In genomic region chr11:12280199-12280837, GRCh38 we compare ENCODE assay signal across 15 cellular contexts.
A peak's percentile ranks its signal among the peaks of the same experiment; 100 is the strongest.
DNase-seq lines count a peak whose midpoint lies in the region; ATAC-seq and TF ChIP-seq lines count a peak whose summit lies in the region.
"Had no signal": no experiment of that assay in that cellular context is flagged by ENCODE, and none has a peak within 500 bp of the region (broad histone marks: within the 10 kb centered on the region; RNA-seq: fewer than 3 reads in every experiment).

No MANE protein-coding gene starts in this region.

- TF ChIP-seq CTCF in WERI-Rb-1 (IDR thresholded peaks at IDR 0.05; ENCODE audit: low read depth, low read length), result no peak

- H3K36me3 ChIP-seq in WERI-Rb-1, result no peaks in the 10 kb centered on the region
- H3K36me3 ChIP-seq: pancreas, SJSA1 had no signal

- H3K36me3 Mint-ChIP-seq in activated CD4-positive, alpha-beta T cell treated with anti-CD3 and anti-CD28 coated beads, Interleukin-2, amount 10 ng/mL, durations not matched to agents 24 days and 14 days (ENCODE audit: low read depth), result peaks cover 2% of the 10 kb centered on the region
- no peaks in the 10 kb centered on the region for H3K36me3 Mint-ChIP-seq in stimulated activated effector memory CD8-positive, alpha-beta T cell treated with anti-CD3 and anti-CD28 coated beads, Interleukin-12 subunit alpha, Interleukin-12 subunit beta, amount 100 ng/mL, for 72 hours

- no peak for DNase-seq in activated CD4-positive, alpha-beta T cell treated with anti-CD3 and anti-CD28 coated beads, Interleukin-2, amount 10 ng/mL, durations not matched to agents 24 days and 14 days
- no peak for DNase-seq in activated CD4-positive, alpha-beta T cell treated with anti-CD3 and anti-CD28 coated beads, Interleukin-2, amount 50 U/mL, for 48 hours
- peak; percentile 87 for DNase-seq in NCI-H146 (lab: John Stamatoyannopoulos, UW)
- peak; percentile 21 for DNase-seq in dermis blood vessel endothelial cell
- no peak for DNase-seq in stimulated activated effector memory CD8-positive, alpha-beta T cell treated with anti-CD3 and anti-CD28 coated beads, Interleukin-12 subunit alpha, Interleukin-12 subunit beta, amount 100 ng/mL, for 72 hours (ENCODE audit: low spot score in 2 of 2)
- no peak for DNase-seq in central memory CD4-positive, alpha-beta T cell
- DNase-seq in WERI-Rb-1, result no peak
- DNase-seq: activated T-cell treated with anti-CD3 and anti-CD28 coated beads, Interleukin-2, amount 50 U/mL, for 4 hours; aorta; effector CD4-positive, alpha-beta T cell; Karpas-422; midbrain; pancreas had no signal

- H3K27ac Mint-ChIP-seq in activated CD4-positive, alpha-beta T cell treated with anti-CD3 and anti-CD28 coated beads, Interleukin-2, amount 10 ng/mL, durations not matched to agents 24 days and 14 days, result peak overlapping the region; percentile 78
- H3K27ac Mint-ChIP-seq in stimulated activated effector memory CD8-positive, alpha-beta T cell treated with anti-CD3 and anti-CD28 coated beads, Interleukin-12 subunit alpha, Interleukin-12 subunit beta, amount 100 ng/mL, for 72 hours, result peak overlapping the region; percentile 81

- H3K4me3 ChIP-seq in WERI-Rb-1 (ENCODE audit: low read depth, low read length), result no peak overlapping the region
- H3K4me3 ChIP-seq: pancreas, SJSA1 had no signal

- H3K9me3 Mint-ChIP-seq in activated CD4-positive, alpha-beta T cell treated with anti-CD3 and anti-CD28 coated beads, Interleukin-2, amount 10 ng/mL, durations not matched to agents 24 days and 14 days, result no peaks in the 10 kb centered on the region
- no peaks in the 10 kb centered on the region for H3K9me3 Mint-ChIP-seq in stimulated activated effector memory CD8-positive, alpha-beta T cell treated with anti-CD3 and anti-CD28 coated beads, Interleukin-12 subunit alpha, Interleukin-12 subunit beta, amount 100 ng/mL, for 72 hours
- H3K9me3 Mint-ChIP-seq: activated T-cell treated with anti-CD3 and anti-CD28 coated beads, Interleukin-2, amount 50 U/mL, for 4 hours had no signal

- H3K27ac ChIP-seq in WERI-Rb-1, result no peak overlapping the region
- H3K27ac ChIP-seq: pancreas, SJSA1 had no signal

- no peaks in the 10 kb centered on the region for H3K9me3 ChIP-seq in WERI-Rb-1 (ENCODE audit: severe bottlenecking)
- H3K9me3 ChIP-seq: pancreas, SJSA1 had no signal

- H3K4me1 Mint-ChIP-seq in activated CD4-positive, alpha-beta T cell treated with anti-CD3 and anti-CD28 coated beads, Interleukin-2, amount 10 ng/mL, durations not matched to agents 24 days and 14 days, result peaks cover 18% of the 10 kb centered on the region
- H3K4me1 Mint-ChIP-seq in stimulated activated effector memory CD8-positive, alpha-beta T cell treated with anti-CD3 and anti-CD28 coated beads, Interleukin-12 subunit alpha, Interleukin-12 subunit beta, amount 100 ng/mL, for 72 hours, result peaks cover 15% of the 10 kb centered on the region

- H3K4me3 Mint-ChIP-seq in activated CD4-positive, alpha-beta T cell treated with anti-CD3 and anti-CD28 coated beads, Interleukin-2, amount 10 ng/mL, durations not matched to agents 24 days and 14 days, result no peak overlapping the region
- H3K4me3 Mint-ChIP-seq in stimulated activated effector memory CD8-positive, alpha-beta T cell treated with anti-CD3 and anti-CD28 coated beads, Interleukin-12 subunit alpha, Interleukin-12 subunit beta, amount 100 ng/mL, for 72 hours, result no peak overlapping the region
- H3K4me3 Mint-ChIP-seq: activated T-cell treated with anti-CD3 and anti-CD28 coated beads, Interleukin-2, amount 50 U/mL, for 4 hours had no signal

- H3K27me3 ChIP-seq in WERI-Rb-1 (ENCODE audit: insufficient read depth, low read depth, severe bottlenecking), result no peaks in the 10 kb centered on the region
- H3K27me3 ChIP-seq: pancreas, SJSA1 had no signal

- no peaks in the 10 kb centered on the region for H3K27me3 Mint-ChIP-seq in activated CD4-positive, alpha-beta T cell treated with anti-CD3 and anti-CD28 coated beads, Interleukin-2, amount 10 ng/mL, durations not matched to agents 24 days and 14 days

- intact Hi-C loops in activated CD4-positive, alpha-beta T cell treated with anti-CD3 and anti-CD28 coated beads, Interleukin-2, amount 10 ng/mL, durations not matched to agents 24 days and 14 days (cut with micrococcal nuclease), result loop anchor here (2.0 to 10.0 kb wide), 5 partner anchors 44 to 483 kb away; no protein-coding TSS in a partner anchor

- no peak for ATAC-seq in stimulated activated effector memory CD8-positive, alpha-beta T cell treated with anti-CD3 and anti-CD28 coated beads, Interleukin-12 subunit alpha, Interleukin-12 subunit beta, amount 100 ng/mL, for 72 hours
- no peak for ATAC-seq in HG03139 (IDR thresholded peaks at IDR 0.05; ENCODE audit: unreplicated experiment)
- ATAC-seq: pancreas had no signal

Comparison
In these comparisons a context has a peak if more than half of its experiments do, and no peak if none do; other contexts are left out.
1. DNase-seq: peak in NCI-H146 (single experiment) and dermis blood vessel endothelial cell (single experiment); none in activated CD4-positive, alpha-beta T cell treated with anti-CD3 and anti-CD28 coated beads, Interleukin-2, amount 10 ng/mL, durations not matched to agents 24 days and 14 days (single experiment), activated CD4-positive, alpha-beta T cell treated with anti-CD3 and anti-CD28 coated beads, Interleukin-2, amount 50 U/mL, for 48 hours (0 of 2), stimulated activated effector memory CD8-positive, alpha-beta T cell treated with anti-CD3 and anti-CD28 coated beads, Interleukin-12 subunit alpha, Interleukin-12 subunit beta, amount 100 ng/mL, for 72 hours (0 of 2), central memory CD4-positive, alpha-beta T cell (single experiment) and WERI-Rb-1 (single experiment).